Comparison of ENCODE assay signal across 22 cellular contexts in the genomic region with DNA sequence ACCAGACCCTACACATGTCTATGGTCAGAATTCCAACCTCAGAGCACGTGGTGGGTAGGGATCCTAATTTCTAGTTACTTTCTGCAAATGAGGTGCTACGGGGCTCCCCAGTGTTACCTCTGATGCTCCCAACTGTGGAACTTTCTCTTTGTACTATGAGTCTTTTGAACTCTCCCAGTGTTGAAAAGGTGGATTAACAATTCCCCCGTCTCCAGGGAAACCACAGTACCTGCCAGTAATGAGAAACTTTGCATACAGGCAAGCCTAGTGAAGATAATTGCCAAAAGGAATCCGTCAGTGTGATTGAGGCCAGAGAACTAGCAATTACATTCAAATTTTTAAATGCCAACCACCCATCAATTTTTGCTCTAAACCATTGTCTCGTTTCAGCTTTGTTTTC.
DNase-seq lines count a peak whose midpoint lies in the region; ATAC-seq, FAIRE-seq and TF ChIP-seq lines count a peak whose summit lies in the region.
"Had no signal": no experiment of that assay in that cellular context is flagged by ENCODE, and none has a peak within 500 bp of the region (broad histone marks: within the 10 kb centered on the region; RNA-seq: fewer than 3 reads in every experiment).

No MANE protein-coding gene starts in this region.

- intact Hi-C loops in esophagus squamous epithelium (cut with DNase I), result no loop called here
- intact Hi-C loops in pancreas (cut with DNase I), result no loop called here
- intact Hi-C loops in PC-3 (cut with micrococcal nuclease), result no loop called here

- no peaks in the 10 kb centered on the region for H3K9me3 ChIP-seq in HAP-1
- H3K9me3 ChIP-seq in esophagus squamous epithelium, result no peaks in the 10 kb centered on the region
- H3K9me3 ChIP-seq in neural cell (ENCODE audit: low read length), result no peaks in the 10 kb centered on the region
- no peaks in the 10 kb centered on the region for H3K9me3 ChIP-seq in pancreas
- H3K9me3 ChIP-seq in PC-3 (ENCODE audit: low read length), result peaks cover 4% of the 10 kb centered on the region; the same call in 1 of the 2 replicates

- no TSS peak for BruUV-seq in PC-3 (replicated peaks; lab: Mats Ljungman, UMichigan)

- in situ Hi-C loops in HAP-1 (cut with MboI; ENCODE audit: low sequenced_read_pairs), result no loop called here

- peaks cover 23% of the 10 kb centered on the region for H3K4me1 ChIP-seq in HAP-1
- peaks cover 0 to 22% (median 1%) of the 10 kb centered on the region in 3 donors for H3K4me1 ChIP-seq in esophagus squamous epithelium
- H3K4me1 ChIP-seq in pancreas, result no peaks in the 10 kb centered on the region
- peaks cover 3% of the 10 kb centered on the region for H3K4me1 ChIP-seq in PC-3 (ENCODE audit: insufficient read depth, low read length)

- no peaks in the 10 kb centered on the region for H3K9me2 ChIP-seq in neural cell (ENCODE audit: insufficient read depth, low read length)
- H3K9me2 ChIP-seq in PC-3 (replicated peaks; ENCODE audit: low read length), result no peaks in the 10 kb centered on the region

- H3K27ac ChIP-seq in esophagus squamous epithelium, result peak overlapping the region in 3 of 4 donors; percentile 11 to 65 (median 30)
- H3K27ac ChIP-seq in neural cell (ENCODE audit: low read length), result peak overlapping the region; percentile 50
- H3K27ac ChIP-seq in pancreas, result no peak overlapping the region
- H3K27ac ChIP-seq in PC-3 (ENCODE audit: low read length), result no peak overlapping the region
- H3K27ac ChIP-seq: 22Rv1; BLaER1 treated with 17β-estradiol and CSF1 and Interleukin-3, amounts not matched to agents 10 nM and 100 nM had no signal

- TF ChIP-seq CTCF in esophagus squamous epithelium (IDR thresholded peaks at IDR 0.05) (no peak), neural cell (IDR thresholded peaks at IDR 0.05; ENCODE audit: poor library complexity, severe bottlenecking) (no peak), pancreas (IDR thresholded peaks at IDR 0.05) (no peak), PC-3 (conservative IDR thresholded peaks at IDR 0.05; ENCODE audit: low read depth, low read length) (no peak)

- H3K4me3 ChIP-seq in HAP-1, result no peak overlapping the region
- H3K4me3 ChIP-seq in esophagus squamous epithelium, result no peak overlapping the region
- H3K4me3 ChIP-seq in neural cell (ENCODE audit: low read length), result peak overlapping the region; percentile 32
- no peak overlapping the region for H3K4me3 ChIP-seq in pancreas
- no peak overlapping the region for H3K4me3 ChIP-seq in PC-3 (ENCODE audit: low read length)
- H3K4me3 ChIP-seq: BLaER1 treated with 17β-estradiol and CSF1 and Interleukin-3, amounts not matched to agents 10 nM and 100 nM; SJSA1 had no signal

- H3K36me3 ChIP-seq in HAP-1 (replicated peaks) (no peaks in the 10 kb centered on the region), esophagus squamous epithelium (no peaks in the 10 kb centered on the region), neural cell (ENCODE audit: insufficient read depth, low read length) (no peaks in the 10 kb centered on the region), pancreas (no peaks in the 10 kb centered on the region), PC-3 (ENCODE audit: low read depth, low read length) (peaks cover 4% of the 10 kb centered on the region)
- H3K36me3 ChIP-seq: SJSA1 had no signal

- H2AFZ ChIP-seq in neural cell (ENCODE audit: low read depth, low read length) (no peak overlapping the region), PC-3 (ENCODE audit: low read length) (no peak overlapping the region)

- H3K27me3 ChIP-seq in HAP-1 (ENCODE audit: low read depth) (no peaks in the 10 kb centered on the region), esophagus squamous epithelium (no peaks in the 10 kb centered on the region), neural cell (ENCODE audit: insufficient read depth, low read depth, low read length) (no peaks in the 10 kb centered on the region), pancreas (no peaks in the 10 kb centered on the region), PC-3 (ENCODE audit: low read length) (no peaks in the 10 kb centered on the region)
- H3K27me3 ChIP-seq: BLaER1 treated with 17β-estradiol and CSF1 and Interleukin-3, amounts not matched to agents 10 nM and 100 nM; SJSA1 had no signal

- TF ChIP-seq EP300 in neural cell (conservative IDR thresholded peaks at IDR 0.05; ENCODE audit: poor library complexity, severe bottlenecking), result peak; percentile 32

- H4K20me1 ChIP-seq in neural cell (ENCODE audit: insufficient read depth) (no peaks in the 10 kb centered on the region), PC-3 (ENCODE audit: low read length) (no peaks in the 10 kb centered on the region)
- H4K20me1 ChIP-seq: BLaER1 treated with 17β-estradiol and CSF1 and Interleukin-3, amounts not matched to agents 10 nM and 100 nM had no signal

- no peak for ATAC-seq in pancreas
- no peak for ATAC-seq in GM19463 (IDR thresholded peaks at IDR 0.05; ENCODE audit: unreplicated experiment)
- no peak for ATAC-seq in PC-3

- H3K4me2 ChIP-seq in neural cell (ENCODE audit: low read length), result no peak overlapping the region
- H3K4me2 ChIP-seq in PC-3 (ENCODE audit: low read length), result no peak overlapping the region
- H3K4me2 ChIP-seq: BLaER1 treated with 17β-estradiol and CSF1 and Interleukin-3, amounts not matched to agents 10 nM and 100 nM had no signal

- H3F3A ChIP-seq in neural cell (ENCODE audit: insufficient read depth, low read length, poor library complexity, severe bottlenecking) (no peaks in the 10 kb centered on the region), PC-3 (ENCODE audit: low read length, unreplicated experiment) (no peaks in the 10 kb centered on the region)

- no peak for TF ChIP-seq RAD21 in neural cell (conservative IDR thresholded peaks at IDR 0.05)

- CTCF ChIA-PET in PC-3 (lab: Charles Lee), result no interaction called here

- H3K79me2 ChIP-seq in neural cell (replicated peaks; ENCODE audit: insufficient read depth, low read length), result no peaks in the 10 kb centered on the region
- no peaks in the 10 kb centered on the region for H3K79me2 ChIP-seq in PC-3 (ENCODE audit: low read length)

- TF ChIP-seq POLR2A in esophagus squamous epithelium (IDR thresholded peaks at IDR 0.05), result no peak

- FAIRE-seq in pancreas (lab: Jason Lieb, UNC), result no peak
- FAIRE-seq: GM12891, H1, RCC 7860 had no signal

- DNase-seq in NCI-H1105 treated with DMSO at 0.1 percent for 48 hours (lab: John Stamatoyannopoulos, UW) (peak; percentile 8), NCI-H1105 (lab: John Stamatoyannopoulos, UW) (no peak), HAP-1 (ENCODE audit: low spot score in 2 of 2) (peak; percentile 53 to 75), esophagus squamous epithelium (lab: John Stamatoyannopoulos, UW) (no peak), pancreas (no peak), PC-3 (no peak)
- DNase-seq: Caco-2; CD4-positive, alpha-beta memory T cell; DND-41; Kasumi-1; NCI-H146; NCI-H2029; NCI-H2171; NCI-H69 had no signal

- H3K9ac ChIP-seq in neural cell (ENCODE audit: low read length) (no peak overlapping the region), PC-3 (ENCODE audit: low read length) (no peak overlapping the region)
- H3K9ac ChIP-seq: BLaER1 treated with 17β-estradiol and CSF1 and Interleukin-3, amounts not matched to agents 10 nM and 100 nM had no signal

- WGBS in esophagus squamous epithelium, 2 donors, result 42 to 61% methylated on average over 5 of the region's 5 CpGs
- 92 to 93% methylated on average over 5 of the region's 5 CpGs for WGBS in pancreas, 2 donors

- POLR2A ChIA-PET in PC-3 (lab: Charles Lee; ENCODE audit: unreplicated experiment), result no interaction called here

TF ChIP-seq in neural cell, 6 proteins besides CTCF, POLR2A, EP300 and RAD21:
- no peak for TF ChIP-seq MXI1 (conservative IDR thresholded peaks at IDR 0.05; ENCODE audit: poor library complexity, severe bottlenecking)
- TF ChIP-seq, protein P1, sequence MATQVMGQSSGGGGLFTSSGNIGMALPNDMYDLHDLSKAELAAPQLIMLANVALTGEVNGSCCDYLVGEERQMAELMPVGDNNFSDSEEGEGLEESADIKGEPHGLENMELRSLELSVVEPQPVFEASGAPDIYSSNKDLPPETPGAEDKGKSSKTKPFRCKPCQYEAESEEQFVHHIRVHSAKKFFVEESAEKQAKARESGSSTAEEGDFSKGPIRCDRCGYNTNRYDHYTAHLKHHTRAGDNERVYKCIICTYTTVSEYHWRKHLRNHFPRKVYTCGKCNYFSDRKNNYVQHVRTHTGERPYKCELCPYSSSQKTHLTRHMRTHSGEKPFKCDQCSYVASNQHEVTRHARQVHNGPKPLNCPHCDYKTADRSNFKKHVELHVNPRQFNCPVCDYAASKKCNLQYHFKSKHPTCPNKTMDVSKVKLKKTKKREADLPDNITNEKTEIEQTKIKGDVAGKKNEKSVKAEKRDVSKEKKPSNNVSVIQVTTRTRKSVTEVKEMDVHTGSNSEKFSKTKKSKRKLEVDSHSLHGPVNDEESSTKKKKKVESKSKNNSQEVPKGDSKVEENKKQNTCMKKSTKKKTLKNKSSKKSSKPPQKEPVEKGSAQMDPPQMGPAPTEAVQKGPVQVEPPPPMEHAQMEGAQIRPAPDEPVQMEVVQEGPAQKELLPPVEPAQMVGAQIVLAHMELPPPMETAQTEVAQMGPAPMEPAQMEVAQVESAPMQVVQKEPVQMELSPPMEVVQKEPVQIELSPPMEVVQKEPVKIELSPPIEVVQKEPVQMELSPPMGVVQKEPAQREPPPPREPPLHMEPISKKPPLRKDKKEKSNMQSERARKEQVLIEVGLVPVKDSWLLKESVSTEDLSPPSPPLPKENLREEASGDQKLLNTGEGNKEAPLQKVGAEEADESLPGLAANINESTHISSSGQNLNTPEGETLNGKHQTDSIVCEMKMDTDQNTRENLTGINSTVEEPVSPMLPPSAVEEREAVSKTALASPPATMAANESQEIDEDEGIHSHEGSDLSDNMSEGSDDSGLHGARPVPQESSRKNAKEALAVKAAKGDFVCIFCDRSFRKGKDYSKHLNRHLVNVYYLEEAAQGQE (IDR thresholded peaks at IDR 0.05; ENCODE audit: borderline replicate concordance), result no peak
- no peak for TF ChIP-seq SMC3 (conservative IDR thresholded peaks at IDR 0.05; ENCODE audit: poor library complexity)
- TF ChIP-seq EZH2 (IDR thresholded peaks at IDR 0.05; ENCODE audit: borderline replicate concordance, insufficient read depth, low read length, poor library complexity, severe bottlenecking), result no peak
- TF ChIP-seq TAF1 (IDR thresholded peaks at IDR 0.05; ENCODE audit: low read depth), result no peak
- no peak for TF ChIP-seq POLR2AphosphoS5 (IDR thresholded peaks at IDR 0.05)

Comparison
In these comparisons a context has a peak if more than half of its experiments do, and no peak if none do; other contexts are left out.
1. DNase-seq: peak in NCI-H1105 treated with DMSO at 0.1 percent for 48 hours (single experiment) and HAP-1 (2 of 2); none in NCI-H1105 (single experiment), esophagus squamous epithelium (single experiment), pancreas (0 of 6) and PC-3 (single experiment).
2. H3K27ac ChIP-seq: peak in esophagus squamous epithelium (3 of 4) and neural cell (single experiment); none in pancreas (0 of 4) and PC-3 (single experiment).